In the genomic region with DNA sequence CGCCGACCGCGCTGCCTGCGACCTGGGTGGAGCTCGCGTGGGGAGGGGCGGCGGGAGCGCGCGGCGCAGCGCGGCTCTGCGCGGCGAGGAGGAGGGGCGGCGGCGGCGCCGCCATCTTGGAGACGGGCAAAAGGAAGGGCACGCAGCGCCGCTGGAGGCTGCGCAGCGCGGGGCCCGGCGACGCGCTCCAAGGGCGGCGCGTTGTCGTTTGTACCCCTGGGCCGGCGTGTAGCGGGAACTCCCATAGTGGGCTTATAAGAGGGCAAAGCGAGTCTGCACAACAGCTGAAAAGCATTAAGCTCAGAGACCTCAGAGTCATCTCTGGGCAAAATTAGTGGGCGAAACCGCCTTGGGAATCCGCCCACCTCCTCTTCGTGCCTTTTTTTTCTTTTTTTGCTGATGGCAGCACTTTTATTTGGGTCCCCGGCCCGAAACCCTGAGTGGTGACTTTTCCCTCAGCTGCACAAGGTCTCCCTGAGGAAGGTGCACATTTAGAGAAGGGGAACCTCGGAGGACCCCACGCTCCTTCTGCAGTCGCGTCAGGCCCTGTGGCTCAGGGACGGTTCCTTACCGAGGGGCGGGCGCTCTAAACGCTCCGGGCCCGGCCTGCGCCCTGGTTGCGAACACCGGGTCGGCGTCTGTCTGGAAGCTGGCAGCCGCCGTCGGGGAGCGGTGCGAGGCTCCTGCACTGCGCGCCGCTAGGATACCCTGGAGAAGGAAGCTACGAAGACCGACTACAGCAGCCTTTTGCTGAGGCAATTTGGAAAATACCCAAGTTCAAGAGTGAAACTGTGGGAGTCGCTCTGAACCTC, we compare ENCODE assay signal across 8 cellular contexts. TPM values are rescaled to one million over a fixed set of nuclear protein-coding genes. Genes with fewer than 3 reads are reported as not detected.
DNase-seq lines count a peak whose midpoint lies in the region; ATAC-seq and TF ChIP-seq lines count a peak whose summit lies in the region.

No MANE protein-coding gene starts in this region.

- H2BK120ac ChIP-seq in H9 (ENCODE audit: low read depth, low read length, poor library complexity, severe bottlenecking): no peak overlapping the region

- peak overlapping the region; percentile 92 for H3K4me3 ChIP-seq in MG63
- peak overlapping the region; percentile 72 for H3K4me3 ChIP-seq in thoracic aorta

- H4K91ac ChIP-seq in H9 (ENCODE audit: insufficient read length, low read depth, low read length): no peak overlapping the region

- H3K27ac ChIP-seq in H9 (ENCODE audit: insufficient read length, low read depth, low read length) (no peak overlapping the region), thoracic aorta (peak overlapping the region; percentile 68 to 86)

- ATAC-seq in thoracic aorta (ENCODE audit: insufficient number of reproducible peaks, low FRiP score, low read depth): peak; percentile 89

- H2AFZ ChIP-seq in H9 (ENCODE audit: low read length): no peak overlapping the region

- peak overlapping the region; percentile 49 for H3K4me2 ChIP-seq in H9 (ENCODE audit: insufficient read depth, insufficient read length, low read length)

- H3K27me3 ChIP-seq in H9 (ENCODE audit: insufficient read depth, low read length) (no peaks in the 10 kb centered on the region), MG63 (no peaks in the 10 kb centered on the region), thoracic aorta (replicated peaks; ENCODE audit: insufficient read depth) (no peaks in the 10 kb centered on the region)

- no peaks in the 10 kb centered on the region for H4K20me1 ChIP-seq in H9 (ENCODE audit: control insufficient read depth, insufficient read depth, insufficient read length)

- no peak overlapping the region for H4K5ac ChIP-seq in H9 (ENCODE audit: insufficient read length, low read depth, low read length)

- no peak overlapping the region for H2BK12ac ChIP-seq in H9 (ENCODE audit: insufficient read length, low read depth, low read length)

- no peak overlapping the region for H3K18ac ChIP-seq in H9 (ENCODE audit: insufficient read length, low read depth, low read length)

- TF ChIP-seq CTCF in H9 (conservative IDR thresholded peaks at IDR 0.05): no peak
- TF ChIP-seq CTCF in glutamatergic neuron (IDR thresholded peaks at IDR 0.05; ENCODE audit: partially characterized antibody, unreplicated experiment): no peak
- TF ChIP-seq CTCF in osteocyte (IDR thresholded peaks at IDR 0.05): no peak
- TF ChIP-seq CTCF in thoracic aorta (IDR thresholded peaks at IDR 0.05): no peak

- H3K4me1 Mint-ChIP-seq in H9 (peaks cover 26 to 32% of the 10 kb centered on the region in 2 experiments), glutamatergic neuron (ENCODE audit: low read depth, unreplicated experiment) (peaks cover 13% of the 10 kb centered on the region), osteocyte (ENCODE audit: unreplicated experiment) (peaks cover 36% of the 10 kb centered on the region)

- no CpG with 5 or more reads among the region's 75 CpGs for WGBS in H9 (ENCODE audit: extremely low coverage, insufficient read length, low lambda C conversion rate)

- H3K56ac ChIP-seq in H9 (ENCODE audit: insufficient read length, low read depth, low read length): no peak overlapping the region

- H3K9me3 Mint-ChIP-seq in H9: no peaks in the 10 kb centered on the region; a peak in 1 of 5 replicates
- peaks cover 5% of the 10 kb centered on the region for H3K9me3 Mint-ChIP-seq in glutamatergic neuron (ENCODE audit: unreplicated experiment)
- no peaks in the 10 kb centered on the region for H3K9me3 Mint-ChIP-seq in osteocyte (ENCODE audit: unreplicated experiment)

- H3K79me2 ChIP-seq in H9 (ENCODE audit: insufficient read depth, low read length): peaks cover 31% of the 10 kb centered on the region

- H3K4me3 Mint-ChIP-seq in H9 (peak overlapping the region; percentile 85 to 89), glutamatergic neuron (ENCODE audit: unreplicated experiment) (peak overlapping the region; percentile 79), osteocyte (ENCODE audit: unreplicated experiment) (peak overlapping the region; percentile 87)

- no peak overlapping the region for H2BK5ac ChIP-seq in H9 (ENCODE audit: insufficient read length, low read length)

- H3K79me1 ChIP-seq in H9 (ENCODE audit: insufficient read depth, low read depth, low read length, poor library complexity, severe bottlenecking): no peaks in the 10 kb centered on the region

- H4K8ac ChIP-seq in H9 (replicated peaks; ENCODE audit: insufficient read length, low read depth, low read length): no peak overlapping the region

- peak overlapping the region; percentile 59; the same call in 1 of the 2 replicates for H3K14ac ChIP-seq in H9 (ENCODE audit: insufficient read depth, low read length)

- DNase-seq in GDM1 (lab: John Stamatoyannopoulos, UW) (peak; percentile 95), H9 (peak; percentile 79), MG63 (peak; percentile 82), SK-N-DZ (ENCODE audit: low spot score) (peak; percentile 86), glutamatergic neuron (peak; percentile 88), osteocyte (ENCODE audit: extremely low spot score, unreplicated experiment) (peak; percentile 94), thoracic aorta (ENCODE audit: low spot score) (peak; percentile 27)
- peak; percentile 90 for DNase-seq in activated naive CD4-positive, alpha-beta T cell treated with anti-CD3 and anti-CD28 coated beads, Interleukin-2, amount 50 U/mL, for 16 hours

- no peak overlapping the region for H3K23ac ChIP-seq in H9 (ENCODE audit: insufficient read length, low read depth, low read length)

- no peak overlapping the region for H3T11ph ChIP-seq in H9 (ENCODE audit: low read length)

- H3K36me3 ChIP-seq in MG63: no peaks in the 10 kb centered on the region; the same call in 1 of the 2 replicates
- H3K36me3 ChIP-seq in thoracic aorta: no peaks in the 10 kb centered on the region

- H3K27ac Mint-ChIP-seq in H9: peak overlapping the region in 2 of 3 experiments; percentile 64 to 93; a peak in 5 of 7 replicates
- H3K27ac Mint-ChIP-seq in glutamatergic neuron (ENCODE audit: unreplicated experiment): peak overlapping the region; percentile 64
- peak overlapping the region; percentile 90 for H3K27ac Mint-ChIP-seq in osteocyte (ENCODE audit: unreplicated experiment)

- no peak overlapping the region for H3K4ac ChIP-seq in H9 (ENCODE audit: low read depth, low read length)

- H3K36me3 Mint-ChIP-seq in H9 (ENCODE audit: insufficient read depth in 1 of 3, low read depth in 3 of 3) (peaks cover 0 to 4% (median 2%) of the 10 kb centered on the region in 3 experiments; a peak in 2 of 7 replicates), glutamatergic neuron (ENCODE audit: unreplicated experiment) (no peaks in the 10 kb centered on the region), osteocyte (ENCODE audit: unreplicated experiment) (no peaks in the 10 kb centered on the region)

- H3K23me2 ChIP-seq in H9 (ENCODE audit: insufficient read length, low read depth, low read length, poor library complexity, severe bottlenecking): peaks cover 11% of the 10 kb centered on the region

- H3K9me3 ChIP-seq in H9 (ENCODE audit: control insufficient read depth, low read depth, low read length) (no peaks in the 10 kb centered on the region), MG63 (no peaks in the 10 kb centered on the region), thoracic aorta (no peaks in the 10 kb centered on the region)

- no peak overlapping the region for H2AK5ac ChIP-seq in H9 (ENCODE audit: insufficient read length, low read length)

- no peak overlapping the region for H2BK20ac ChIP-seq in H9 (ENCODE audit: low read depth, low read length, poor library complexity, severe bottlenecking)

- no peaks in the 10 kb centered on the region for H3K27me3 Mint-ChIP-seq in H9 (ENCODE audit: low read depth)
- H3K27me3 Mint-ChIP-seq in glutamatergic neuron (ENCODE audit: unreplicated experiment): peaks cover 6% of the 10 kb centered on the region
- H3K27me3 Mint-ChIP-seq in osteocyte (ENCODE audit: unreplicated experiment): no peaks in the 10 kb centered on the region

- H3K9ac ChIP-seq in H9 (ENCODE audit: extremely low read depth, insufficient read length, low read length): peak overlapping the region; percentile 49

- H3K4me1 ChIP-seq in H9 (ENCODE audit: insufficient read depth, low read length) (no peaks in the 10 kb centered on the region), thoracic aorta (ENCODE audit: control insufficient read depth in 1 of 2, low read depth in 2 of 2) (peaks cover 12 to 25% of the 10 kb centered on the region in 2 donors)

- no peak overlapping the region for H2BK15ac ChIP-seq in H9 (ENCODE audit: low read depth, low read length)

RNA-seq across cellular contexts. Expression of gene MCMBP, which starts 0.4 kb away (rescaled TPM):
- total RNA-seq in H9 (2021) (87.1 and 90.2 TPM in 2 replicates), glutamatergic neuron (ENCODE audit: unreplicated experiment) (37.5 TPM), osteocyte (43.5 and 50.4 TPM in 2 replicates), thoracic aorta (10 to 100 TPM; 34.8 to 59.8 TPM)
- total RNA-seq in MG63 (2014; rRNA removed; shearing (Covaris generic); ENCODE audit: low replicate concordance): 46.3 and 53.0 TPM in 2 replicates
- 108 and 112 TPM in 2 replicates for polyA plus RNA-seq in SK-N-DZ (2014; cell fraction: cytosol; rRNA removed)
- 75.5 and 79.2 TPM in 2 replicates for polyA plus RNA-seq in SK-N-DZ (2014; cell fraction: nucleus; rRNA removed)

RNA-seq across cellular contexts. Expression of gene SEC23IP, which starts 19.5 kb away (rescaled TPM):
- total RNA-seq in H9 (2021) (91.9 and 93.0 TPM in 2 replicates), glutamatergic neuron (ENCODE audit: unreplicated experiment) (65.0 TPM), osteocyte (64.6 and 78.9 TPM in 2 replicates), thoracic aorta (10 to 100 TPM; 17.9 to 20.9 TPM)
- 5.4 and 9.8 TPM in 2 replicates for total RNA-seq in MG63 (2014; rRNA removed; shearing (Covaris generic); ENCODE audit: low replicate concordance)
- polyA plus RNA-seq in SK-N-DZ (2014; cell fraction: cytosol; rRNA removed): 14.5 and 20.9 TPM in 2 replicates
- 10.6 and 20.8 TPM in 2 replicates for polyA plus RNA-seq in SK-N-DZ (2014; cell fraction: nucleus; rRNA removed)

Comparison
In these comparisons a context has a peak if more than half of its experiments do, and no peak if none do; other contexts are left out.
1. DNase-seq: peak in every context shown above with its lines; median percentile 95 in GDM1; 94 in osteocyte; 90 in activated naive CD4-positive, alpha-beta T cell treated with anti-CD3 and anti-CD28 coated beads, Interleukin-2, amount 50 U/mL, for 16 hours; 88 in glutamatergic neuron; 86 in SK-N-DZ; 82 in MG63; 79 in H9; 27 in thoracic aorta.